In the genomic region with DNA sequence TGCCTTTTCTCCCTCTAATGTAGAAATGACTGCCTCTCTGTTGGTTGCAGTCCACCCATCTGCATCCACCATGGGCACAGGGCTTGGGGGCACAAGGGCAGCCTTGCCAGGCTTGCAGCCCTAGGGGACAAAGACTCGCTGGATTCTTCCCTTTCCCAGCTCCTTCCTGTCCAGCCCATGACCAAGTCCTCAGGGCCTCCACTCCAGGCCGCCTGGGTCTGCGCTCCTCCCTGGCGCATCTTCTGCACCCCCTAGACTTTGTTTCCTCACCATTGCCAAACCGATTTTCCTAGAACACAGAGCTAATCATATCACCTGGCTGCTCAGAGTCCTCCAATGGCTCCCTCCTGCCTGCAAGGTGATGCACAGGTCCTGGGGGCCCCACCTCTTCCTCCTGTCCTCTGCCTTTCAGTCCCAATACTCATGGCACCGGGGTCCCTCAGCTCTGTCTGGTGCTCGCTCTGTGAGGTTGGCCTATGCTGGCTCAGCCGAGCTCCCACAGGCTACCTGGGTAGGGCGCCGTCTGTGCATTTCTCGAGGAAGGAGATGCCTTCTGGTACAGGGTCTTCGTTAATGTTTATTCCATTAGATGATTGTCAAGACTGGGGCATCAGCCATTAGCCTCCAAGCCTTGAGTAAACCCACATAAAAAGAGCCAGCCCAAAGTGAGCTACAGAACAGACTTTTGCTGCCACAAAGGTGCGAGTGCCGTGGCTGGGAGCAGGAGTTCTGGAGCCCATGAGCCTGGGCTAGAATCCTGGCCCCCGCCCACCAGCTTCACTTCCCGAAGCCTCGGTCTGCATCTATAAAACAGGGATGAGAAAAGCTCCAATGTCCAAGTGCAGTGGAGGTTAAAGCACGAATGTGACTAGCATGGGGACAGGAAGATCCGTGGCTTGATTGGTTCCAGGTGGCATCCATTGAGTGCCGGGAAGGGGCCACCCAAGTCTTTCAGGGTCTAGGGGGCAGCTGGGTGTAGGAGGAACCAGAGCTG, we compare ENCODE assay signal across 17 cellular contexts. TPM values are rescaled to one million over a fixed set of nuclear protein-coding genes. Genes with fewer than 3 reads are reported as not detected.
"Had no signal": no experiment of that assay in that cellular context is flagged by ENCODE, and none has a peak within 500 bp of the region (broad histone marks: within the 10 kb centered on the region; RNA-seq: fewer than 3 reads in every experiment).

No MANE protein-coding gene starts in this region.

- ATAC-seq: body of pancreas, gastrocnemius medialis, left lung, sciatic nerve had no signal

- H3K4me1 ChIP-seq: body of pancreas, thyroid gland had no signal

- H3K27me3 Mint-ChIP-seq: activated CD4-positive, alpha-beta T cell treated with anti-CD3 and anti-CD28 coated beads, Interleukin-2, amount 10 ng/mL, durations not matched to agents 7 days and 5 days had no signal

- H3K9me3 ChIP-seq: body of pancreas, gastrocnemius medialis, left lung, ovary, thyroid gland had no signal

- H3K27ac Mint-ChIP-seq: activated CD4-positive, alpha-beta T cell treated with anti-CD3 and anti-CD28 coated beads, Interleukin-2, amount 10 ng/mL, durations not matched to agents 7 days and 5 days; mesothelial cell of epicardium had no signal

- H3K4me3 ChIP-seq: body of pancreas, coronary artery, gastrocnemius medialis, left lung, ovary, thyroid gland had no signal

- DNase-seq: activated CD4-positive, alpha-beta T cell treated with anti-CD3 and anti-CD28 coated beads, Interleukin-2, amount 10 ng/mL, durations not matched to agents 7 days and 5 days; activated CD8-positive, alpha-beta memory T cell treated with anti-CD3 and anti-CD28 coated beads for 24 hours; activated CD8-positive, alpha-beta memory T cell treated with anti-CD3 and anti-CD28 coated beads, Interleukin-2, amount 50 U/mL, for 48 hours; activated gamma-delta T cell treated with Interleukin-2 at 50 U/mL for 16 hours; body of pancreas; central memory CD4-positive, alpha-beta T cell; gastrocnemius medialis; kidney; left lung; stimulated activated naive CD4-positive, alpha-beta T cell; SW 1271; T-helper 9 cell; thyroid gland had no signal

- H3K9me3 Mint-ChIP-seq: activated CD4-positive, alpha-beta T cell treated with anti-CD3 and anti-CD28 coated beads, Interleukin-2, amount 10 ng/mL, durations not matched to agents 7 days and 5 days; mesothelial cell of epicardium had no signal

- H3K4me3 Mint-ChIP-seq: activated CD4-positive, alpha-beta T cell treated with anti-CD3 and anti-CD28 coated beads, Interleukin-2, amount 10 ng/mL, durations not matched to agents 7 days and 5 days; mesothelial cell of epicardium had no signal

- H3K27me3 ChIP-seq: body of pancreas, gastrocnemius medialis, left lung, ovary, thyroid gland had no signal

- H3K36me3 ChIP-seq: ovary had no signal

RNA-seq across cellular contexts. Expression of gene TUBB2B, which starts 49.0 kb away (rescaled TPM):
- total RNA-seq: activated CD4-positive, alpha-beta T cell treated with anti-CD3 and anti-CD28 coated beads, Interleukin-2, amount 10 ng/mL, durations not matched to agents 7 days and 5 days had no signal
